Comparison of ENCODE assay signal across 1 cellular context in the genomic region with DNA sequence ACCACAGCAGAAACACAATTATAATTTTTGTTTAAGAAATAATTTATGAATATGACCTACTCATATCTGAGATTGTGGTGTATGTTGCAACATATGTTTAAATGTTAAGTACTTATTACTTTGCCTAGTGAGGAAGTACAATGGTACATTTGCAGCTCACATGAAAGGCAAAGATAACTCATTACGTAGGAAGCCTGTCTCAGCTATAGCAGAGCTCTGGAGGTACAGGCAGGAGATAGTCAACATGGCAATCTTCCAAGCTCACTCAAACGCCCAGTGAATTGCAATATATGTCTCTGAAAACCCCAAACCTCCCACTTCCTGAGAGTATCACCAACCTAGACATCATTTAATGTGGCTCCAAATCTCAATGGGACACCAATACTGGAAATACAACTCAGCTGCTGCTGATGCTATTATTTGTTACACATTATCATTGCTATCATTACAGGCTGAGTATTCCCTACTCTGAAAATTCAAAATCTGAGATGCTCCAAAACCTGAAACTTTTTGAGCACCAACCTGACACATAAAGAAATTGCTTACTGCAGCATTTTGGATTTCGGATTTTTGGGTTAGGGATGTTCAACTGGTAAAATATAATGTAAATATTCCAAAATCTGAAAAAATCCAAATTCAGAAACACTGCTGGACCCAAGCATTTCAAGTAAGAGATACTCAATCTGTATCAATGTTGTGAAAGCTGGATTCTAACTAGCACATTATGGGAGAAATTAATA.
TF ChIP-seq lines count a peak whose summit lies in the region.

No MANE protein-coding gene starts in this region.

TF ChIP-seq in K562, 482 proteins besides CTCF, POLR2A, EP300 and RAD21 (continued from another document and continues in another):
- TF ChIP-seq, protein P1, sequence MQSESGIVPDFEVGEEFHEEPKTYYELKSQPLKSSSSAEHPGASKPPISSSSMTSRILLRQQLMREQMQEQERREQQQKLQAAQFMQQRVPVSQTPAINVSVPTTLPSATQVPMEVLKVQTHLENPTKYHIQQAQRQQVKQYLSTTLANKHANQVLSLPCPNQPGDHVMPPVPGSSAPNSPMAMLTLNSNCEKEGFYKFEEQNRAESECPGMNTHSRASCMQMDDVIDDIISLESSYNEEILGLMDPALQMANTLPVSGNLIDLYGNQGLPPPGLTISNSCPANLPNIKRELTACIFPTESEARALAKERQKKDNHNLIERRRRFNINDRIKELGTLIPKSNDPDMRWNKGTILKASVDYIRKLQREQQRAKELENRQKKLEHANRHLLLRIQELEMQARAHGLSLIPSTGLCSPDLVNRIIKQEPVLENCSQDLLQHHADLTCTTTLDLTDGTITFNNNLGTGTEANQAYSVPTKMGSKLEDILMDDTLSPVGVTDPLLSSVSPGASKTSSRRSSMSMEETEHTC (IDR thresholded peaks at IDR 0.05), result no peak
- TF ChIP-seq THRAP3 (IDR thresholded peaks at IDR 0.05; ENCODE audit: borderline replicate concordance), result no peak
- TF ChIP-seq ATF1 (CRISPR knock-in tag; IDR thresholded peaks at IDR 0.05), result no peak
- peak; percentile 75 for TF ChIP-seq ATF1 (tag; IDR thresholded peaks at IDR 0.05)
- TF ChIP-seq CBX3 (IDR thresholded peaks at IDR 0.05; ENCODE audit: borderline replicate concordance in 1 of 2, low read length in 2 of 2), result no peak
- TF ChIP-seq RBM22 (IDR thresholded peaks at IDR 0.05; ENCODE audit: low read depth, low read length, poor library complexity, severe bottlenecking), result no peak
- no peak for TF ChIP-seq ZNF12 (CRISPR knock-in tag; IDR thresholded peaks at IDR 0.05)
- no peak for TF ChIP-seq ZNF324 (CRISPR knock-in tag; IDR thresholded peaks at IDR 0.05)
- peak; percentile 60; the same call in 1 of the 2 replicates for TF ChIP-seq CTBP1 (IDR thresholded peaks at IDR 0.05; ENCODE audit: borderline replicate concordance)
- no peak for TF ChIP-seq ZSCAN32 (CRISPR knock-in tag; IDR thresholded peaks at IDR 0.05)
- no peak for TF ChIP-seq ATF6 (CRISPR knock-in tag; IDR thresholded peaks at IDR 0.05)
- peak; percentile 77 for TF ChIP-seq MEIS2 (IDR thresholded peaks at IDR 0.05; ENCODE audit: partially characterized antibody)
- TF ChIP-seq PCBP2 (IDR thresholded peaks at IDR 0.05; ENCODE audit: low read depth, low read length, poor library complexity, severe bottlenecking), result no peak
- no peak for TF ChIP-seq USF2 (CRISPR knock-in tag; IDR thresholded peaks at IDR 0.05)
- TF ChIP-seq SAFB (IDR thresholded peaks at IDR 0.05; ENCODE audit: borderline replicate concordance, low read depth, low read length), result no peak
- TF ChIP-seq PRMT5 (CRISPR knock-in tag; IDR thresholded peaks at IDR 0.05), result no peak
- no peak for TF ChIP-seq ZNF24 (IDR thresholded peaks at IDR 0.05)
- no peak for TF ChIP-seq ESRRA (IDR thresholded peaks at IDR 0.05; ENCODE audit: borderline replicate concordance, low read depth)
- peak; percentile 47; the same call in 1 of the 2 replicates for TF ChIP-seq JUND (IDR thresholded peaks at IDR 0.05; ENCODE audit: borderline replicate concordance, low read depth, low read length)
- no peak; the same call in 2 of the 3 replicates for TF ChIP-seq JUND (tag; IDR thresholded peaks at IDR 0.05; ENCODE audit: borderline replicate concordance, low read depth, low read length)
- no peak for TF ChIP-seq ZNF583 (CRISPR knock-in tag; IDR thresholded peaks at IDR 0.05)
- no peak for TF ChIP-seq NFATC3 (IDR thresholded peaks at IDR 0.05)
- no peak for TF ChIP-seq DACH1 (IDR thresholded peaks at IDR 0.05; ENCODE audit: partially characterized antibody)
- TF ChIP-seq COPS2 (conservative IDR thresholded peaks at IDR 0.05), result no peak
- no peak for TF ChIP-seq IRF9 (tag; IDR thresholded peaks at IDR 0.05)
- TF ChIP-seq HOMEZ (CRISPR knock-in tag; IDR thresholded peaks at IDR 0.05), result no peak
- TF ChIP-seq PHB2 (IDR thresholded peaks at IDR 0.05; ENCODE audit: low read depth), result no peak
- no peak for TF ChIP-seq HCFC1 (IDR thresholded peaks at IDR 0.05; ENCODE audit: low read depth, low read length)
- no peak for TF ChIP-seq CREB3L1 (IDR thresholded peaks at IDR 0.05; ENCODE audit: borderline replicate concordance, low read depth)
- no peak for TF ChIP-seq MBD2 (IDR thresholded peaks at IDR 0.05; ENCODE audit: borderline replicate concordance, low read depth)
- peak; percentile 69 for TF ChIP-seq ARID1B (IDR thresholded peaks at IDR 0.05)
- 0 out of 2 replicates have a peak, but pooled peaks have one; percentile 14 for TF ChIP-seq EP400 (IDR thresholded peaks at IDR 0.05)
- no peak for TF ChIP-seq ZBTB1 (CRISPR knock-in tag; IDR thresholded peaks at IDR 0.05; ENCODE audit: borderline replicate concordance, low read depth)
- no peak for TF ChIP-seq ZNF764 (CRISPR knock-in tag; IDR thresholded peaks at IDR 0.05; ENCODE audit: low read depth)
- TF ChIP-seq PCBP1 (IDR thresholded peaks at IDR 0.05; ENCODE audit: low read depth, low read length, poor library complexity, severe bottlenecking), result no peak
- TF ChIP-seq NFIC (IDR thresholded peaks at IDR 0.05), result peak; percentile 93
- no peak for TF ChIP-seq ZNF717 (CRISPR knock-in tag; IDR thresholded peaks at IDR 0.05)
- TF ChIP-seq ZNF239 (CRISPR knock-in tag; IDR thresholded peaks at IDR 0.05), result no peak
- no peak for TF ChIP-seq SMAD1 (IDR thresholded peaks at IDR 0.05; ENCODE audit: low read depth, low read length, partially characterized antibody)
- TF ChIP-seq BRCA1 (IDR thresholded peaks at IDR 0.05), result no peak
- no peak for TF ChIP-seq BRCA1 (CRISPR knock-in tag; IDR thresholded peaks at IDR 0.05)
- 0 out of 2 replicates have a peak, but pooled peaks have one; percentile 17 for TF ChIP-seq FOSL1 (tag; conservative IDR thresholded peaks at IDR 0.05)
- no peak for TF ChIP-seq HNRNPUL1 (IDR thresholded peaks at IDR 0.05; ENCODE audit: low read length)
- TF ChIP-seq, protein P2, sequence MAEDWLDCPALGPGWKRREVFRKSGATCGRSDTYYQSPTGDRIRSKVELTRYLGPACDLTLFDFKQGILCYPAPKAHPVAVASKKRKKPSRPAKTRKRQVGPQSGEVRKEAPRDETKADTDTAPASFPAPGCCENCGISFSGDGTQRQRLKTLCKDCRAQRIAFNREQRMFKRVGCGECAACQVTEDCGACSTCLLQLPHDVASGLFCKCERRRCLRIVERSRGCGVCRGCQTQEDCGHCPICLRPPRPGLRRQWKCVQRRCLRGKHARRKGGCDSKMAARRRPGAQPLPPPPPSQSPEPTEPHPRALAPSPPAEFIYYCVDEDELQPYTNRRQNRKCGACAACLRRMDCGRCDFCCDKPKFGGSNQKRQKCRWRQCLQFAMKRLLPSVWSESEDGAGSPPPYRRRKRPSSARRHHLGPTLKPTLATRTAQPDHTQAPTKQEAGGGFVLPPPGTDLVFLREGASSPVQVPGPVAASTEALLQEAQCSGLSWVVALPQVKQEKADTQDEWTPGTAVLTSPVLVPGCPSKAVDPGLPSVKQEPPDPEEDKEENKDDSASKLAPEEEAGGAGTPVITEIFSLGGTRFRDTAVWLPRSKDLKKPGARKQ (CRISPR knock-in tag; IDR thresholded peaks at IDR 0.05), result no peak
- TF ChIP-seq, protein P3, sequence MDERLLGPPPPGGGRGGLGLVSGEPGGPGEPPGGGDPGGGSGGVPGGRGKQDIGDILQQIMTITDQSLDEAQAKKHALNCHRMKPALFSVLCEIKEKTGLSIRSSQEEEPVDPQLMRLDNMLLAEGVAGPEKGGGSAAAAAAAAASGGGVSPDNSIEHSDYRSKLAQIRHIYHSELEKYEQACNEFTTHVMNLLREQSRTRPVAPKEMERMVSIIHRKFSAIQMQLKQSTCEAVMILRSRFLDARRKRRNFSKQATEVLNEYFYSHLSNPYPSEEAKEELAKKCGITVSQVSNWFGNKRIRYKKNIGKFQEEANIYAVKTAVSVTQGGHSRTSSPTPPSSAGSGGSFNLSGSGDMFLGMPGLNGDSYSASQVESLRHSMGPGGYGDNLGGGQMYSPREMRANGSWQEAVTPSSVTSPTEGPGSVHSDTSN (CRISPR knock-in tag; IDR thresholded peaks at IDR 0.05; ENCODE audit: low read depth), result no peak
- TF ChIP-seq, protein P3 (tag; conservative IDR thresholded peaks at IDR 0.05; ENCODE audit: low read depth), result peak; percentile 68
- peak; percentile 58; the same call in 1 of the 2 replicates for TF ChIP-seq LEF1 (IDR thresholded peaks at IDR 0.05)
- TF ChIP-seq FOXK2 (conservative IDR thresholded peaks at IDR 0.05 in 1 of 2, IDR thresholded peaks at IDR 0.05 in 1 of 2; ENCODE audit: low read depth in 2 of 2), result peak; percentile 31 to 69; a peak in 2 of 4 replicates
- TF ChIP-seq, protein P4, sequence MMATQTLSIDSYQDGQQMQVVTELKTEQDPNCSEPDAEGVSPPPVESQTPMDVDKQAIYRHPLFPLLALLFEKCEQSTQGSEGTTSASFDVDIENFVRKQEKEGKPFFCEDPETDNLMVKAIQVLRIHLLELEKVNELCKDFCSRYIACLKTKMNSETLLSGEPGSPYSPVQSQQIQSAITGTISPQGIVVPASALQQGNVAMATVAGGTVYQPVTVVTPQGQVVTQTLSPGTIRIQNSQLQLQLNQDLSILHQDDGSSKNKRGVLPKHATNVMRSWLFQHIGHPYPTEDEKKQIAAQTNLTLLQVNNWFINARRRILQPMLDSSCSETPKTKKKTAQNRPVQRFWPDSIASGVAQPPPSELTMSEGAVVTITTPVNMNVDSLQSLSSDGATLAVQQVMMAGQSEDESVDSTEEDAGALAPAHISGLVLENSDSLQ (IDR thresholded peaks at IDR 0.05), result peak; percentile 31; the same call in 1 of the 2 replicates
- TF ChIP-seq MAFF (IDR thresholded peaks at IDR 0.05; ENCODE audit: low read length), result peak; percentile 62
- TF ChIP-seq RHOXF2B (CRISPR knock-in tag; conservative IDR thresholded peaks at IDR 0.05), result no peak
